ENCODE assay signal across 1 cellular context in genomic region chr19:12723643-12724426, GRCh38.
TF ChIP-seq lines count a peak whose summit lies in the region.

TSS of gene TNPO2 (minus strand) at chr19:12723932. CDS start at chr19:12720977, 2,955 bp downstream.

TF ChIP-seq in SK-N-SH treated with all-trans-retinoic acid at 6 μM for 48 hours, 23 proteins besides CTCF, POLR2A, EP300 and RAD21 (continued from another document):
- TF ChIP-seq, protein P1, sequence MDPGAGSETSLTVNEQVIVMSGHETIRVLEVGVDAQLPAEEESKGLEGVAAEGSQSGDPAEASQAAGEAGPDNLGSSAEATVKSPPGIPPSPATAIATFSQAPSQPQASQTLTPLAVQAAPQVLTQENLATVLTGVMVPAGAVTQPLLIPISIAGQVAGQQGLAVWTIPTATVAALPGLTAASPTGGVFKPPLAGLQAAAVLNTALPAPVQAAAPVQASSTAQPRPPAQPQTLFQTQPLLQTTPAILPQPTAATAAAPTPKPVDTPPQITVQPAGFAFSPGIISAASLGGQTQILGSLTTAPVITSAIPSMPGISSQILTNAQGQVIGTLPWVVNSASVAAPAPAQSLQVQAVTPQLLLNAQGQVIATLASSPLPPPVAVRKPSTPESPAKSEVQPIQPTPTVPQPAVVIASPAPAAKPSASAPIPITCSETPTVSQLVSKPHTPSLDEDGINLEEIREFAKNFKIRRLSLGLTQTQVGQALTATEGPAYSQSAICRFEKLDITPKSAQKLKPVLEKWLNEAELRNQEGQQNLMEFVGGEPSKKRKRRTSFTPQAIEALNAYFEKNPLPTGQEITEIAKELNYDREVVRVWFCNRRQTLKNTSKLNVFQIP (CRISPR knock-in tag; IDR thresholded peaks at IDR 0.05; ENCODE audit: borderline replicate concordance, low read depth): no peak
- no peak for TF ChIP-seq CSDC2 (CRISPR knock-in tag; IDR thresholded peaks at IDR 0.05)
